11 cellular contexts compared by ENCODE assay signal in genomic region chr2:218003994-218004419, GRCh38. TPM values are rescaled to one million over a fixed set of nuclear protein-coding genes. Genes with fewer than 3 reads are reported as not detected.
DNase-seq lines count a peak whose midpoint lies in the region; ATAC-seq and TF ChIP-seq lines count a peak whose summit lies in the region.
"Had no signal": no experiment of that assay in that cellular context is flagged by ENCODE, and none has a peak within 500 bp of the region (broad histone marks: within the 10 kb centered on the region; RNA-seq: fewer than 3 reads in every experiment).

No MANE protein-coding gene starts in this region.

- no peak overlapping the region; the same call in 1 of the 2 replicates for H3K4me3 ChIP-seq in AG09309 (ENCODE audit: control insufficient read depth, low read depth, low read length)
- peak overlapping the region in 1 of 2 donors; percentile 18 for H3K4me3 ChIP-seq in foreskin fibroblast (ENCODE audit: low read depth in 1 of 2, low read length in 2 of 2)

- H3K4me3 Mint-ChIP-seq in activated CD8-positive, alpha-beta T cell treated with anti-CD3 and anti-CD28 coated beads for 36 hours = no peak overlapping the region
- no peak overlapping the region for H3K4me3 Mint-ChIP-seq in activated CD8-positive, alpha-beta memory T cell treated with anti-CD3 and anti-CD28 coated beads, Interleukin-2, amount 10 ng/mL, durations not matched to agents 7 days and 5 days

- intact Hi-C loops in activated CD8-positive, alpha-beta T cell treated with anti-CD3 and anti-CD28 coated beads for 36 hours (cut with micrococcal nuclease) = no loop called here
- intact Hi-C loops in posterior vena cava (cut with DNase I) = no loop called here

- TF ChIP-seq CTCF in AG09309 (IDR thresholded peaks at IDR 0.05; ENCODE audit: control insufficient read depth, insufficient read depth, low read depth, low read length, missing control alignments) = no peak
- no peak for TF ChIP-seq CTCF in activated CD8-positive, alpha-beta T cell treated with anti-CD3 and anti-CD28 coated beads for 36 hours (IDR thresholded peaks at IDR 0.05)
- no peak for TF ChIP-seq CTCF in foreskin fibroblast (IDR thresholded peaks at IDR 0.05; ENCODE audit: low read depth, low read length)

- no peaks in the 10 kb centered on the region for H3K4me1 Mint-ChIP-seq in activated CD8-positive, alpha-beta T cell treated with anti-CD3 and anti-CD28 coated beads for 36 hours (ENCODE audit: low read depth)
- H3K4me1 Mint-ChIP-seq in activated CD8-positive, alpha-beta memory T cell treated with anti-CD3 and anti-CD28 coated beads, Interleukin-2, amount 10 ng/mL, durations not matched to agents 7 days and 5 days = no peaks in the 10 kb centered on the region

- CTCF ChIA-PET in activated CD8-positive, alpha-beta T cell treated with anti-CD3 and anti-CD28 coated beads for 36 hours (lab: Charles Lee) = no interaction called here
- CTCF ChIA-PET in activated CD8-positive, alpha-beta memory T cell treated with anti-CD3 and anti-CD28 coated beads, Interleukin-2, amount 10 ng/mL, durations not matched to agents 7 days and 5 days (lab: Charles Lee) = interaction anchor here (1.1 kb wide), 1 partner anchor 31 kb away, joined by 3 read pairs; no protein-coding TSS in a partner anchor

- DNase-seq in AG09309 (ENCODE audit: low read depth) (peak; percentile 96), foreskin fibroblast (peak; percentile 94 to 96), posterior vena cava (ENCODE audit: low spot score) (peak; percentile 94), NCI-H1417 (lab: John Stamatoyannopoulos, UW) (no peak), NCI-H2029 treated with DMSO at 0.1 percent for 48 hours (lab: John Stamatoyannopoulos, UW) (no peak)
- DNase-seq in activated CD8-positive, alpha-beta T cell treated with anti-CD3 and anti-CD28 coated beads for 36 hours = no peak
- no peak for DNase-seq in activated CD8-positive, alpha-beta memory T cell treated with anti-CD3 and anti-CD28 coated beads, Interleukin-2, amount 10 ng/mL, durations not matched to agents 7 days and 5 days
- no peak for DNase-seq in stimulated activated CD4-positive, alpha-beta T cell treated with anti-CD3 and anti-CD28 coated beads, Interleukin-4, amount 100 ng/mL, for 4 hours
- DNase-seq: activated effector memory CD4-positive, alpha-beta T cell treated with Interleukin-2 at 50 U/mL for 16 hours; Calu3; NCI-H1092 treated with DMSO at 0.1 percent for 48 hours had no signal

- H3K27ac Mint-ChIP-seq in activated CD8-positive, alpha-beta T cell treated with anti-CD3 and anti-CD28 coated beads for 36 hours = no peak overlapping the region
- no peak overlapping the region for H3K27ac Mint-ChIP-seq in activated CD8-positive, alpha-beta memory T cell treated with anti-CD3 and anti-CD28 coated beads, Interleukin-2, amount 10 ng/mL, durations not matched to agents 7 days and 5 days

- ATAC-seq in activated CD8-positive, alpha-beta T cell treated with anti-CD3 and anti-CD28 coated beads for 36 hours = peak; percentile 51
- ATAC-seq in activated CD8-positive, alpha-beta memory T cell treated with anti-CD3 and anti-CD28 coated beads, Interleukin-2, amount 10 ng/mL, durations not matched to agents 7 days and 5 days = no peak

- no peaks in the 10 kb centered on the region for H3K36me3 Mint-ChIP-seq in activated CD8-positive, alpha-beta T cell treated with anti-CD3 and anti-CD28 coated beads for 36 hours (ENCODE audit: low read depth)
- H3K36me3 Mint-ChIP-seq in activated CD8-positive, alpha-beta memory T cell treated with anti-CD3 and anti-CD28 coated beads, Interleukin-2, amount 10 ng/mL, durations not matched to agents 7 days and 5 days = no peaks in the 10 kb centered on the region

- no peaks in the 10 kb centered on the region for H3K9me3 Mint-ChIP-seq in activated CD8-positive, alpha-beta T cell treated with anti-CD3 and anti-CD28 coated beads for 36 hours
- no peaks in the 10 kb centered on the region for H3K9me3 Mint-ChIP-seq in activated CD8-positive, alpha-beta memory T cell treated with anti-CD3 and anti-CD28 coated beads, Interleukin-2, amount 10 ng/mL, durations not matched to agents 7 days and 5 days (ENCODE audit: low read depth)

- H3K27me3 Mint-ChIP-seq in activated CD8-positive, alpha-beta T cell treated with anti-CD3 and anti-CD28 coated beads for 36 hours = peaks cover 13% of the 10 kb centered on the region
- H3K27me3 Mint-ChIP-seq in activated CD8-positive, alpha-beta memory T cell treated with anti-CD3 and anti-CD28 coated beads, Interleukin-2, amount 10 ng/mL, durations not matched to agents 7 days and 5 days = peaks cover 14% of the 10 kb centered on the region

- POLR2A ChIA-PET in activated CD8-positive, alpha-beta T cell treated with anti-CD3 and anti-CD28 coated beads for 36 hours (lab: Charles Lee) = no interaction called here

RNA-seq across cellular contexts. Expression of gene TNS1, which starts 1.2 kb away (rescaled TPM):
- total RNA-seq in activated CD8-positive, alpha-beta T cell treated with anti-CD3 and anti-CD28 coated beads for 36 hours = 1 to 10 TPM; 1.8 to 2.0 TPM
- total RNA-seq in posterior vena cava = 1,000 to 10,000 TPM; 1,255 to 1,508 TPM
- total RNA-seq in activated CD8-positive, alpha-beta memory T cell treated with anti-CD3 and anti-CD28 coated beads, Interleukin-2, amount 10 ng/mL, durations not matched to agents 7 days and 5 days = 1 to 10 TPM; 1.4 to 4.4 TPM

Comparison
In these comparisons a context has a peak if more than half of its experiments do, and no peak if none do; other contexts are left out.
1. DNase-seq: peak in AG09309 (single experiment), foreskin fibroblast (2 of 2) and posterior vena cava (single experiment); none in activated CD8-positive, alpha-beta T cell treated with anti-CD3 and anti-CD28 coated beads for 36 hours (single experiment), NCI-H1417 (0 of 3), activated CD8-positive, alpha-beta memory T cell treated with anti-CD3 and anti-CD28 coated beads, Interleukin-2, amount 10 ng/mL, durations not matched to agents 7 days and 5 days (single experiment), NCI-H2029 treated with DMSO at 0.1 percent for 48 hours (single experiment) and stimulated activated CD4-positive, alpha-beta T cell treated with anti-CD3 and anti-CD28 coated beads, Interleukin-4, amount 100 ng/mL, for 4 hours (0 of 2).
2. RNA of gene TNS1, which starts 1.2 kb away (total RNA-seq): 1,255 to 1,508 TPM in posterior vena cava; 1.4 to 4.4 TPM in activated CD8-positive, alpha-beta memory T cell treated with anti-CD3 and anti-CD28 coated beads, Interleukin-2, amount 10 ng/mL, durations not matched to agents 7 days and 5 days and 1.8 to 2.0 TPM in activated CD8-positive, alpha-beta T cell treated with anti-CD3 and anti-CD28 coated beads for 36 hours; every median in the first group is over 100 times any median in the second.